Comparison of ENCODE assay signal across 8 cellular contexts in genomic region chr10:71965623-71966022, GRCh38. TPM values are rescaled to one million over a fixed set of nuclear protein-coding genes. Genes with fewer than 3 reads are reported as not detected.
DNase-seq lines count a peak whose midpoint lies in the region; ATAC-seq and TF ChIP-seq lines count a peak whose summit lies in the region.

No MANE protein-coding gene starts in this region.

- intact Hi-C loops in naive thymus-derived CD4-positive, alpha-beta T cell (cut with micrococcal nuclease) = no loop called here

- H3K4me1 Mint-ChIP-seq in stimulated activated naive CD8-positive, alpha-beta T cell treated with anti-CD3 and anti-CD28 coated beads, Interleukin-15, Interleukin-2, amounts not matched to agents 100 ng/mL and 50 ng/mL, for 24 hours (ENCODE audit: low read depth) = peaks cover 26% of the 10 kb centered on the region
- H3K4me1 Mint-ChIP-seq in endothelial cell (ENCODE audit: unreplicated experiment) = peaks cover 14% of the 10 kb centered on the region
- H3K4me1 Mint-ChIP-seq in naive thymus-derived CD4-positive, alpha-beta T cell = peaks cover 7 to 15% (median 8%) of the 10 kb centered on the region in 7 donors

- CTCF ChIA-PET in naive thymus-derived CD4-positive, alpha-beta T cell (lab: Charles Lee) = no interaction called here

- POLR2A ChIA-PET in naive thymus-derived CD4-positive, alpha-beta T cell (lab: Charles Lee) = no interaction called here

- H3K27me3 Mint-ChIP-seq in stimulated activated naive CD8-positive, alpha-beta T cell treated with anti-CD3 and anti-CD28 coated beads, Interleukin-15, Interleukin-2, amounts not matched to agents 100 ng/mL and 50 ng/mL, for 24 hours = peaks cover 57% of the 10 kb centered on the region
- peaks cover 27% of the 10 kb centered on the region for H3K27me3 Mint-ChIP-seq in endothelial cell (ENCODE audit: unreplicated experiment)
- peaks cover 32 to 56% (median 39%) of the 10 kb centered on the region in 5 donors for H3K27me3 Mint-ChIP-seq in naive thymus-derived CD4-positive, alpha-beta T cell

- no peak overlapping the region for H3K27ac Mint-ChIP-seq in stimulated activated naive CD8-positive, alpha-beta T cell treated with anti-CD3 and anti-CD28 coated beads, Interleukin-15, Interleukin-2, amounts not matched to agents 100 ng/mL and 50 ng/mL, for 24 hours
- H3K27ac Mint-ChIP-seq in endothelial cell (ENCODE audit: unreplicated experiment) = no peak overlapping the region
- H3K27ac Mint-ChIP-seq in naive thymus-derived CD4-positive, alpha-beta T cell = no peak overlapping the region

- no peak overlapping the region for H3K4me3 ChIP-seq in naive thymus-derived CD4-positive, alpha-beta T cell (ENCODE audit: low read length)

- ATAC-seq in stimulated activated naive CD8-positive, alpha-beta T cell treated with anti-CD3 and anti-CD28 coated beads, Interleukin-15, Interleukin-2, amounts not matched to agents 100 U/mL and 50 U/mL, for 24 hours = no peak
- ATAC-seq in naive thymus-derived CD4-positive, alpha-beta T cell = no peak
- no peak for ATAC-seq in HG03139 (IDR thresholded peaks at IDR 0.05; ENCODE audit: unreplicated experiment)

- DNase-seq in stimulated activated naive CD8-positive, alpha-beta T cell treated with anti-CD3 and anti-CD28 coated beads, Interleukin-15, Interleukin-2, amounts not matched to agents 100 U/mL and 50 U/mL, for 24 hours = no peak
- DNase-seq in endothelial cell (ENCODE audit: low spot score) = no peak
- DNase-seq in naive thymus-derived CD4-positive, alpha-beta T cell = no peak
- no peak for DNase-seq in LoVo (ENCODE audit: low spot score)
- no peak for DNase-seq in NCI-H524 treated with DMSO at 0.1 percent for 48 hours (lab: John Stamatoyannopoulos, UW)
- no peak for DNase-seq in NCI-H1436 (lab: John Stamatoyannopoulos, UW)

- TF ChIP-seq CTCF in endothelial cell (IDR thresholded peaks at IDR 0.05; ENCODE audit: unreplicated experiment) = no peak

- peak overlapping the region; percentile 82 for H3K4me3 Mint-ChIP-seq in stimulated activated naive CD8-positive, alpha-beta T cell treated with anti-CD3 and anti-CD28 coated beads, Interleukin-15, Interleukin-2, amounts not matched to agents 100 ng/mL and 50 ng/mL, for 24 hours
- H3K4me3 Mint-ChIP-seq in endothelial cell (ENCODE audit: unreplicated experiment) = peak overlapping the region; percentile 91
- H3K4me3 Mint-ChIP-seq in naive thymus-derived CD4-positive, alpha-beta T cell = peak overlapping the region; percentile 38 to 89 (median 82)

- peaks cover 0 to 8% of the 10 kb centered on the region in 2 donors for H3K4me1 ChIP-seq in naive thymus-derived CD4-positive, alpha-beta T cell (ENCODE audit: control insufficient read depth in 2 of 2, insufficient read depth in 2 of 2, low read length in 2 of 2)

- peaks cover 0 to 4% of the 10 kb centered on the region in 2 donors for H3K27me3 ChIP-seq in naive thymus-derived CD4-positive, alpha-beta T cell (ENCODE audit: control insufficient read depth in 2 of 2, insufficient read depth in 2 of 2, low read length in 2 of 2)

- H3K9me3 Mint-ChIP-seq in stimulated activated naive CD8-positive, alpha-beta T cell treated with anti-CD3 and anti-CD28 coated beads, Interleukin-15, Interleukin-2, amounts not matched to agents 100 ng/mL and 50 ng/mL, for 24 hours = no peaks in the 10 kb centered on the region
- H3K9me3 Mint-ChIP-seq in endothelial cell (ENCODE audit: unreplicated experiment) = no peaks in the 10 kb centered on the region
- no peaks in the 10 kb centered on the region for H3K9me3 Mint-ChIP-seq in naive thymus-derived CD4-positive, alpha-beta T cell

- no peak overlapping the region for H3K27ac ChIP-seq in naive thymus-derived CD4-positive, alpha-beta T cell (ENCODE audit: low read depth, low read length)

- H3K36me3 Mint-ChIP-seq in stimulated activated naive CD8-positive, alpha-beta T cell treated with anti-CD3 and anti-CD28 coated beads, Interleukin-15, Interleukin-2, amounts not matched to agents 100 ng/mL and 50 ng/mL, for 24 hours (ENCODE audit: low read depth) = no peaks in the 10 kb centered on the region
- H3K36me3 Mint-ChIP-seq in endothelial cell (ENCODE audit: low read depth, unreplicated experiment) = no peaks in the 10 kb centered on the region
- no peaks in the 10 kb centered on the region for H3K36me3 Mint-ChIP-seq in naive thymus-derived CD4-positive, alpha-beta T cell

- H3K9me3 ChIP-seq in naive thymus-derived CD4-positive, alpha-beta T cell (ENCODE audit: control insufficient read depth in 2 of 3, low read length in 3 of 3) = no peaks in the 10 kb centered on the region

- no peaks in the 10 kb centered on the region for H3K36me3 ChIP-seq in naive thymus-derived CD4-positive, alpha-beta T cell (ENCODE audit: control insufficient read depth in 2 of 3, insufficient read depth in 3 of 3, low read length in 3 of 3)

RNA-seq across cellular contexts. Expression of gene CHST3, which starts 1.4 kb away (rescaled TPM):
- total RNA-seq in endothelial cell (ENCODE audit: unreplicated experiment) = 3.8 TPM
- under 1 TPM in 1 of 5 experiments, not detected in 4; 0.05 TPM for total RNA-seq in naive thymus-derived CD4-positive, alpha-beta T cell
- not detected for polyA plus RNA-seq in naive thymus-derived CD4-positive, alpha-beta T cell
